In the genomic region with DNA sequence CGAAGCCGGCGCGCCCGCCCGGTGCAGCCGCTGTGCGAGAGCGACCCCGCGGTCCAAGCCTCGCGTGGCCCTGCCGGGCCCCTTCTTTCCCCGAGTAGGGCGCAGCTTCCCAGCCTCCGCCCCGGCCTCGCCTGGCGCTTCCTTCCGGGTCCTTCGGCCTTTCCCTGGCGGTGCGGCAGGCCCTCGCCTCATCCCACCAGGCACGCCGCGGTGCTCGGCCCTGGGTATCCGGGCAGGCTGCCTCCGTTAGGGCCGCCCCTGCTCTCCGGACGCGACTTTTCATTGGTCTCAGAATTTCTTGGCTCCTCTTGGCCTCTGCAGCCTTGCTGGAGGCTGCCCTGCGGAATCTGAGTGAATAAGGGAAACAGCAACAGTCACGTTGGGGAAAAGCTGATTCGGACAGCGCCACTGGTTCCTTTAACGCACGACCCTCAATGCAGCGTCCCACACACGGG, we compare ENCODE assay signal across 8 cellular contexts. TPM values are rescaled to one million over a fixed set of nuclear protein-coding genes. Genes with fewer than 3 reads are reported as not detected.
A peak's percentile ranks its signal among the peaks of the same experiment; 100 is the strongest.
DNase-seq lines count a peak whose midpoint lies in the region; ATAC-seq and TF ChIP-seq lines count a peak whose summit lies in the region.

No MANE protein-coding gene starts in this region.

- peaks cover 42% of the 10 kb centered on the region for H3K79me2 ChIP-seq in Karpas-422 (ENCODE audit: low read length)

- peak overlapping the region; percentile 76 for H3K4me2 ChIP-seq in Karpas-422 (ENCODE audit: low read depth, low read length, poor library complexity, severe bottlenecking)

- no peak for TF ChIP-seq CTCF in WTC11 (IDR thresholded peaks at IDR 0.05)

- peak overlapping the region; percentile 95 for H3K9ac ChIP-seq in Karpas-422 (ENCODE audit: low read length)

- peaks cover 27% of the 10 kb centered on the region for H3K4me1 Mint-ChIP-seq in WTC11
- H3K4me1 Mint-ChIP-seq in effector memory CD8-positive, alpha-beta T cell (ENCODE audit: low read depth in 2 of 2) = peaks cover 28 to 39% of the 10 kb centered on the region in 2 donors

- no peak overlapping the region for H2AFZ ChIP-seq in Karpas-422 (ENCODE audit: low read length)

- H3K27me3 ChIP-seq in H7 (ENCODE audit: control insufficient read depth, insufficient read depth, low read length) (no peaks in the 10 kb centered on the region), Karpas-422 (ENCODE audit: low read length) (no peaks in the 10 kb centered on the region)

- CTCF ChIA-PET in WTC11 (lab: Charles Lee) = interaction anchor here (1.0 to 3.1 kb wide), 11 partner anchors 9 to 346 kb away, joined by 3 to 29 read pairs (median 4); a partner anchor contains a TSS

- peaks cover 31% of the 10 kb centered on the region for H3K4me1 ChIP-seq in Karpas-422 (ENCODE audit: low read length)

- no peaks in the 10 kb centered on the region for H3K9me3 ChIP-seq in Karpas-422 (ENCODE audit: low read length)

- DNase-seq in NCI-H345 (lab: John Stamatoyannopoulos, UW) = peak; percentile 34
- DNase-seq in NCI-H345 treated with DMSO at 0.1 percent for 48 hours (lab: John Stamatoyannopoulos, UW; ENCODE audit: unreplicated experiment) = no peak
- DNase-seq in H7 = no peak
- peak; percentile 88 for DNase-seq in Karpas-422
- DNase-seq in WTC11 (ENCODE audit: low spot score) = peak; percentile 64
- peak in 1 of 3 experiments; percentile 27 for DNase-seq in effector memory CD8-positive, alpha-beta T cell
- peak; percentile 55 for DNase-seq in medulla oblongata (ENCODE audit: extremely low spot score)
- DNase-seq in stimulated activated CD8-positive, alpha-beta memory T cell treated with anti-CD3 and anti-CD28 coated beads, Interleukin-2, amount 100 ng/mL, for 48 hours (ENCODE audit: low read depth in 2 of 2) = peak; percentile 30 to 32

- peaks cover 16% of the 10 kb centered on the region for H3K36me3 Mint-ChIP-seq in WTC11
- peaks cover 9% of the 10 kb centered on the region for H3K36me3 Mint-ChIP-seq in effector memory CD8-positive, alpha-beta T cell (ENCODE audit: insufficient read depth)

- peak; percentile 7; the same call in 1 of the 2 replicates for ATAC-seq in WTC11
- ATAC-seq in effector memory CD8-positive, alpha-beta T cell (replicated peaks) = peak; percentile 19

- H3K9me2 ChIP-seq in Karpas-422 (replicated peaks; ENCODE audit: insufficient read depth, low read length) = no peaks in the 10 kb centered on the region

- peak overlapping the region; percentile 91 for H3K27ac Mint-ChIP-seq in WTC11
- peak overlapping the region; percentile 85 to 90 for H3K27ac Mint-ChIP-seq in effector memory CD8-positive, alpha-beta T cell

- H3K4me3 Mint-ChIP-seq in WTC11 = peak overlapping the region; percentile 83
- peak overlapping the region; percentile 86 to 87 for H3K4me3 Mint-ChIP-seq in effector memory CD8-positive, alpha-beta T cell

- H3K4me3 ChIP-seq in H7 (ENCODE audit: insufficient read depth, low read depth, low read length) = peak overlapping the region; percentile 87
- peak overlapping the region; percentile 88 for H3K4me3 ChIP-seq in Karpas-422 (ENCODE audit: low read length)

- peak overlapping the region; percentile 67 for H3K27ac ChIP-seq in Karpas-422 (ENCODE audit: low read length)

- H3K36me3 ChIP-seq in H7 (replicated peaks; ENCODE audit: control insufficient read depth, insufficient read depth, low read length) (peaks cover 7% of the 10 kb centered on the region), Karpas-422 (ENCODE audit: insufficient read depth, low read length) (no peaks in the 10 kb centered on the region)

- no peaks in the 10 kb centered on the region for H3K9me3 Mint-ChIP-seq in WTC11
- no peaks in the 10 kb centered on the region for H3K9me3 Mint-ChIP-seq in effector memory CD8-positive, alpha-beta T cell

- no peaks in the 10 kb centered on the region for H3K27me3 Mint-ChIP-seq in WTC11 (ENCODE audit: low read depth)
- no peaks in the 10 kb centered on the region for H3K27me3 Mint-ChIP-seq in effector memory CD8-positive, alpha-beta T cell

- H4K20me1 ChIP-seq in Karpas-422 (ENCODE audit: insufficient read depth, low read depth, low read length) = no peaks in the 10 kb centered on the region

- POLR2A ChIA-PET in WTC11 (lab: Charles Lee) = interaction anchor here (0.5 to 2.8 kb wide), 3 partner anchors 15 to 201 kb away, joined by 3 to 8 read pairs (median 3); no protein-coding TSS in a partner anchor

TF ChIP-seq in WTC11, 78 proteins besides CTCF, POLR2A, EP300 and RAD21:
- 0 out of 2 replicates have a peak, but pooled peaks have one; percentile 16 for TF ChIP-seq ELF4 (CRISPR knock-in tag; IDR thresholded peaks at IDR 0.05; ENCODE audit: low read depth)
- no peak for TF ChIP-seq ZNF121 (CRISPR knock-in tag; IDR thresholded peaks at IDR 0.05)
- TF ChIP-seq CREB1 (CRISPR knock-in tag; IDR thresholded peaks at IDR 0.05) = no peak
- TF ChIP-seq, protein P1, sequence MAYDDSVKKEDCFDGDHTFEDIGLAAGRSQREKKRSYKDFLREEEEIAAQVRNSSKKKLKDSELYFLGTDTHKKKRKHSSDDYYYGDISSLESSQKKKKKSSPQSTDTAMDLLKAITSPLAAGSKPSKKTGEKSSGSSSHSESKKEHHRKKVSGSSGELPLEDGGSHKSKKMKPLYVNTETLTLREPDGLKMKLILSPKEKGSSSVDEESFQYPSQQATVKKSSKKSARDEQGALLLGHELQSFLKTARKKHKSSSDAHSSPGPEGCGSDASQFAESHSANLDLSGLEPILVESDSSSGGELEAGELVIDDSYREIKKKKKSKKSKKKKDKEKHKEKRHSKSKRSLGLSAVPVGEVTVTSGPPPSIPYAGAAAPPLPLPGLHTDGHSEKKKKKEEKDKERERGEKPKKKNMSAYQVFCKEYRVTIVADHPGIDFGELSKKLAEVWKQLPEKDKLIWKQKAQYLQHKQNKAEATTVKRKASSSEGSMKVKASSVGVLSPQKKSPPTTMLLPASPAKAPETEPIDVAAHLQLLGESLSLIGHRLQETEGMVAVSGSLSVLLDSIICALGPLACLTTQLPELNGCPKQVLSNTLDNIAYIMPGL (CRISPR knock-in tag; IDR thresholded peaks at IDR 0.05) = peak; percentile 32; the same call in 1 of the 2 replicates
TF ChIP-seq in WTC11: peak in this region for 2.

RNA-seq across cellular contexts. Expression of a gene that starts 0.4 kb away (rescaled TPM):
- total RNA-seq in H7 (2014; rRNA removed; shearing (Covaris generic)) = 12.6 and 16.1 TPM in 2 replicates
- 12.4 and 16.2 TPM in 2 replicates for total RNA-seq in Karpas-422 (2014; rRNA removed; shearing (Covaris generic); ENCODE audit: low replicate concordance)
- 36.9 to 41.5 TPM (median 40.4 TPM) in 3 replicates for total RNA-seq in WTC11 (2021)

RNA-seq across cellular contexts. Expression of a gene that starts 57.7 kb away (rescaled TPM):
- total RNA-seq in H7 (2014; rRNA removed; shearing (Covaris generic)) = 65.4 and 80.6 TPM in 2 replicates
- 31.3 and 54.0 TPM in 2 replicates for total RNA-seq in Karpas-422 (2014; rRNA removed; shearing (Covaris generic); ENCODE audit: low replicate concordance)
- total RNA-seq in WTC11 (2021) = 66.9 to 86.9 TPM (median 79.8 TPM) in 3 replicates

RNA-seq across cellular contexts. Expression of a gene that starts 58.8 kb away (rescaled TPM):
- total RNA-seq in H7 (2014; rRNA removed; shearing (Covaris generic)) = not detected in 2 replicates
- total RNA-seq in Karpas-422 (2014; rRNA removed; shearing (Covaris generic); ENCODE audit: low replicate concordance) = not detected in 2 replicates
- not detected in 3 replicates for total RNA-seq in WTC11 (2021)

Comparison
In these comparisons a context has a peak if more than half of its experiments do, and no peak if none do; other contexts are left out.
1. DNase-seq: peak in NCI-H345 (single experiment), Karpas-422 (single experiment), WTC11 (single experiment), medulla oblongata (single experiment) and stimulated activated CD8-positive, alpha-beta memory T cell treated with anti-CD3 and anti-CD28 coated beads, Interleukin-2, amount 100 ng/mL, for 48 hours (2 of 2); none in NCI-H345 treated with DMSO at 0.1 percent for 48 hours (single experiment) and H7 (single experiment).